In the genomic region with DNA sequence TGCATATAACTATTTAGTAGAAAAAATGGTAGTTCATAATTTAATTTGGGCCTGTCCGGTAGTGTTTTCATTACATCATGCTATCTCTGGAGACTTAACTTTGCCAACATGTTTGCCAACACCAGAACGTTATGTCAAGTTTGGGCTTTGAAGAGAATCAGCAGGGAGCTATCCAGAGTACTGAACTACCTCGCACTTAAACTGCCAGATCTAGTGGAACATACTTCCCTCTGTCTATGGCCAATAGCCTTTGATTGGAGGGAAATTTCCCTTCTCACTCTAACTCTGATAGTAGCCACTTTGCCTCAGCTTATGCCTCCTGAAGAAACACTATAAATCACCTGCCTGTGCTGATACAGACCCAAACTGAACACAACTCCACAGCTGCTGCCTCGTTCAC, we compare ENCODE assay signal across 1 cellular context.
A peak's percentile ranks its signal among the peaks of the same experiment; 100 is the strongest.
TF ChIP-seq lines count a peak whose summit lies in the region.

No MANE protein-coding gene starts in this region.

TF ChIP-seq in HepG2, 621 proteins besides CTCF, POLR2A, EP300 and RAD21 (continued from another document and continues in another):
- TF ChIP-seq, protein P1, sequence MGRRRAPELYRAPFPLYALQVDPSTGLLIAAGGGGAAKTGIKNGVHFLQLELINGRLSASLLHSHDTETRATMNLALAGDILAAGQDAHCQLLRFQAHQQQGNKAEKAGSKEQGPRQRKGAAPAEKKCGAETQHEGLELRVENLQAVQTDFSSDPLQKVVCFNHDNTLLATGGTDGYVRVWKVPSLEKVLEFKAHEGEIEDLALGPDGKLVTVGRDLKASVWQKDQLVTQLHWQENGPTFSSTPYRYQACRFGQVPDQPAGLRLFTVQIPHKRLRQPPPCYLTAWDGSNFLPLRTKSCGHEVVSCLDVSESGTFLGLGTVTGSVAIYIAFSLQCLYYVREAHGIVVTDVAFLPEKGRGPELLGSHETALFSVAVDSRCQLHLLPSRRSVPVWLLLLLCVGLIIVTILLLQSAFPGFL (CRISPR knock-in tag; IDR thresholded peaks at IDR 0.05): no peak
- TF ChIP-seq WIZ (CRISPR knock-in tag; IDR thresholded peaks at IDR 0.05): peak; percentile 84; the same call in 1 of the 2 replicates
- no peak for TF ChIP-seq ATAD3A (CRISPR knock-in tag; IDR thresholded peaks at IDR 0.05)
- TF ChIP-seq, protein P2, sequence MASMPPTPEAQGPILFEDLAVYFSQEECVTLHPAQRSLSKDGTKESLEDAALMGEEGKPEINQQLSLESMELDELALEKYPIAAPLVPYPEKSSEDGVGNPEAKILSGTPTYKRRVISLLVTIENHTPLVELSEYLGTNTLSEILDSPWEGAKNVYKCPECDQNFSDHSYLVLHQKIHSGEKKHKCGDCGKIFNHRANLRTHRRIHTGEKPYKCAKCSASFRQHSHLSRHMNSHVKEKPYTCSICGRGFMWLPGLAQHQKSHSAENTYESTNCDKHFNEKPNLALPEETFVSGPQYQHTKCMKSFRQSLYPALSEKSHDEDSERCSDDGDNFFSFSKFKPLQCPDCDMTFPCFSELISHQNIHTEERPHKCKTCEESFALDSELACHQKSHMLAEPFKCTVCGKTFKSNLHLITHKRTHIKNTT (CRISPR knock-in tag; IDR thresholded peaks at IDR 0.05): no peak
- no peak for TF ChIP-seq NR1H2 (CRISPR knock-in tag; IDR thresholded peaks at IDR 0.05; ENCODE audit: borderline replicate concordance, low read depth)
- no peak for TF ChIP-seq SIN3A (IDR thresholded peaks at IDR 0.05; ENCODE audit: borderline replicate concordance, low read depth, low read length)
- TF ChIP-seq, protein P3, sequence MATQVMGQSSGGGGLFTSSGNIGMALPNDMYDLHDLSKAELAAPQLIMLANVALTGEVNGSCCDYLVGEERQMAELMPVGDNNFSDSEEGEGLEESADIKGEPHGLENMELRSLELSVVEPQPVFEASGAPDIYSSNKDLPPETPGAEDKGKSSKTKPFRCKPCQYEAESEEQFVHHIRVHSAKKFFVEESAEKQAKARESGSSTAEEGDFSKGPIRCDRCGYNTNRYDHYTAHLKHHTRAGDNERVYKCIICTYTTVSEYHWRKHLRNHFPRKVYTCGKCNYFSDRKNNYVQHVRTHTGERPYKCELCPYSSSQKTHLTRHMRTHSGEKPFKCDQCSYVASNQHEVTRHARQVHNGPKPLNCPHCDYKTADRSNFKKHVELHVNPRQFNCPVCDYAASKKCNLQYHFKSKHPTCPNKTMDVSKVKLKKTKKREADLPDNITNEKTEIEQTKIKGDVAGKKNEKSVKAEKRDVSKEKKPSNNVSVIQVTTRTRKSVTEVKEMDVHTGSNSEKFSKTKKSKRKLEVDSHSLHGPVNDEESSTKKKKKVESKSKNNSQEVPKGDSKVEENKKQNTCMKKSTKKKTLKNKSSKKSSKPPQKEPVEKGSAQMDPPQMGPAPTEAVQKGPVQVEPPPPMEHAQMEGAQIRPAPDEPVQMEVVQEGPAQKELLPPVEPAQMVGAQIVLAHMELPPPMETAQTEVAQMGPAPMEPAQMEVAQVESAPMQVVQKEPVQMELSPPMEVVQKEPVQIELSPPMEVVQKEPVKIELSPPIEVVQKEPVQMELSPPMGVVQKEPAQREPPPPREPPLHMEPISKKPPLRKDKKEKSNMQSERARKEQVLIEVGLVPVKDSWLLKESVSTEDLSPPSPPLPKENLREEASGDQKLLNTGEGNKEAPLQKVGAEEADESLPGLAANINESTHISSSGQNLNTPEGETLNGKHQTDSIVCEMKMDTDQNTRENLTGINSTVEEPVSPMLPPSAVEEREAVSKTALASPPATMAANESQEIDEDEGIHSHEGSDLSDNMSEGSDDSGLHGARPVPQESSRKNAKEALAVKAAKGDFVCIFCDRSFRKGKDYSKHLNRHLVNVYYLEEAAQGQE (IDR thresholded peaks at IDR 0.05; ENCODE audit: borderline replicate concordance in 1 of 2, low read depth in 1 of 2, low read length in 2 of 2): peak; percentile 71 to 97
- TF ChIP-seq ZNF773 (CRISPR knock-in tag; IDR thresholded peaks at IDR 0.05; ENCODE audit: borderline replicate concordance): 0 out of 2 replicates have a peak, but pooled peaks have one; percentile 54
- TF ChIP-seq, protein P4, sequence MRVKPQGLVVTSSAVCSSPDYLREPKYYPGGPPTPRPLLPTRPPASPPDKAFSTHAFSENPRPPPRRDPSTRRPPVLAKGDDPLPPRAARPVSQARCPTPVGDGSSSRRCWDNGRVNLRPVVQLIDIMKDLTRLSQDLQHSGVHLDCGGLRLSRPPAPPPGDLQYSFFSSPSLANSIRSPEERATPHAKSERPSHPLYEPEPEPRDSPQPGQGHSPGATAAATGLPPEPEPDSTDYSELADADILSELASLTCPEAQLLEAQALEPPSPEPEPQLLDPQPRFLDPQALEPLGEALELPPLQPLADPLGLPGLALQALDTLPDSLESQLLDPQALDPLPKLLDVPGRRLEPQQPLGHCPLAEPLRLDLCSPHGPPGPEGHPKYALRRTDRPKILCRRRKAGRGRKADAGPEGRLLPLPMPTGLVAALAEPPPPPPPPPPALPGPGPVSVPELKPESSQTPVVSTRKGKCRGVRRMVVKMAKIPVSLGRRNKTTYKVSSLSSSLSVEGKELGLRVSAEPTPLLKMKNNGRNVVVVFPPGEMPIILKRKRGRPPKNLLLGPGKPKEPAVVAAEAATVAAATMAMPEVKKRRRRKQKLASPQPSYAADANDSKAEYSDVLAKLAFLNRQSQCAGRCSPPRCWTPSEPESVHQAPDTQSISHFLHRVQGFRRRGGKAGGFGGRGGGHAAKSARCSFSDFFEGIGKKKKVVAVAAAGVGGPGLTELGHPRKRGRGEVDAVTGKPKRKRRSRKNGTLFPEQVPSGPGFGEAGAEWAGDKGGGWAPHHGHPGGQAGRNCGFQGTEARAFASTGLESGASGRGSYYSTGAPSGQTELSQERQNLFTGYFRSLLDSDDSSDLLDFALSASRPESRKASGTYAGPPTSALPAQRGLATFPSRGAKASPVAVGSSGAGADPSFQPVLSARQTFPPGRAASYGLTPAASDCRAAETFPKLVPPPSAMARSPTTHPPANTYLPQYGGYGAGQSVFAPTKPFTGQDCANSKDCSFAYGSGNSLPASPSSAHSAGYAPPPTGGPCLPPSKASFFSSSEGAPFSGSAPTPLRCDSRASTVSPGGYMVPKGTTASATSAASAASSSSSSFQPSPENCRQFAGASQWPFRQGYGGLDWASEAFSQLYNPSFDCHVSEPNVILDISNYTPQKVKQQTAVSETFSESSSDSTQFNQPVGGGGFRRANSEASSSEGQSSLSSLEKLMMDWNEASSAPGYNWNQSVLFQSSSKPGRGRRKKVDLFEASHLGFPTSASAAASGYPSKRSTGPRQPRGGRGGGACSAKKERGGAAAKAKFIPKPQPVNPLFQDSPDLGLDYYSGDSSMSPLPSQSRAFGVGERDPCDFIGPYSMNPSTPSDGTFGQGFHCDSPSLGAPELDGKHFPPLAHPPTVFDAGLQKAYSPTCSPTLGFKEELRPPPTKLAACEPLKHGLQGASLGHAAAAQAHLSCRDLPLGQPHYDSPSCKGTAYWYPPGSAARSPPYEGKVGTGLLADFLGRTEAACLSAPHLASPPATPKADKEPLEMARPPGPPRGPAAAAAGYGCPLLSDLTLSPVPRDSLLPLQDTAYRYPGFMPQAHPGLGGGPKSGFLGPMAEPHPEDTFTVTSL (CRISPR knock-in tag; IDR thresholded peaks at IDR 0.05; ENCODE audit: borderline replicate concordance): no peak
- TF ChIP-seq ZNF253 (CRISPR knock-in tag; IDR thresholded peaks at IDR 0.05; ENCODE audit: borderline replicate concordance): no peak
- no peak for TF ChIP-seq CCDC6 (CRISPR knock-in tag; IDR thresholded peaks at IDR 0.05)
- no peak for TF ChIP-seq PCBP2 (optimal IDR thresholded peaks at IDR 0.05; ENCODE audit: low read depth, low read length, poor library complexity, severe bottlenecking)
- TF ChIP-seq GFI1 (CRISPR knock-in tag; IDR thresholded peaks at IDR 0.05; ENCODE audit: borderline replicate concordance): no peak
- TF ChIP-seq RARA (CRISPR knock-in tag; IDR thresholded peaks at IDR 0.05): peak; percentile 32; the same call in 1 of the 2 replicates
- TF ChIP-seq ZNF652 (CRISPR knock-in tag; IDR thresholded peaks at IDR 0.05; ENCODE audit: borderline replicate concordance, low read depth): no peak
- no peak for TF ChIP-seq MBD4 (IDR thresholded peaks at IDR 0.05; ENCODE audit: borderline replicate concordance, low read length)
- peak; percentile 26; the same call in 1 of the 2 replicates for TF ChIP-seq TGIF2 (CRISPR knock-in tag; IDR thresholded peaks at IDR 0.05)
- no peak for TF ChIP-seq SKI (IDR thresholded peaks at IDR 0.05; ENCODE audit: partially characterized antibody)
- TF ChIP-seq KLF11 (CRISPR knock-in tag; IDR thresholded peaks at IDR 0.05): no peak
- TF ChIP-seq MIER2 (CRISPR knock-in tag; IDR thresholded peaks at IDR 0.05): peak; percentile 98
- TF ChIP-seq SOX5 (CRISPR knock-in tag; IDR thresholded peaks at IDR 0.05; ENCODE audit: borderline replicate concordance): no peak
- no peak for TF ChIP-seq SRF (IDR thresholded peaks at IDR 0.05; ENCODE audit: low read depth, low read length)
- TF ChIP-seq MIXL1 (CRISPR knock-in tag; IDR thresholded peaks at IDR 0.05): 0 out of 2 replicates have a peak, but pooled peaks have one; percentile 51
- no peak for TF ChIP-seq ZNF205 (CRISPR knock-in tag; IDR thresholded peaks at IDR 0.05)
- peak; percentile 92; the same call in 1 of the 2 replicates for TF ChIP-seq EHMT2 (IDR thresholded peaks at IDR 0.05; ENCODE audit: borderline replicate concordance, low read depth, low read length)
- TF ChIP-seq ISL2 (CRISPR knock-in tag; IDR thresholded peaks at IDR 0.05): 0 out of 2 replicates have a peak, but pooled peaks have one; percentile 19
- TF ChIP-seq ZNF780A (CRISPR knock-in tag; IDR thresholded peaks at IDR 0.05): no peak
- no peak for TF ChIP-seq MBNL3 (CRISPR knock-in tag; conservative IDR thresholded peaks at IDR 0.05)
- TF ChIP-seq, protein P5, sequence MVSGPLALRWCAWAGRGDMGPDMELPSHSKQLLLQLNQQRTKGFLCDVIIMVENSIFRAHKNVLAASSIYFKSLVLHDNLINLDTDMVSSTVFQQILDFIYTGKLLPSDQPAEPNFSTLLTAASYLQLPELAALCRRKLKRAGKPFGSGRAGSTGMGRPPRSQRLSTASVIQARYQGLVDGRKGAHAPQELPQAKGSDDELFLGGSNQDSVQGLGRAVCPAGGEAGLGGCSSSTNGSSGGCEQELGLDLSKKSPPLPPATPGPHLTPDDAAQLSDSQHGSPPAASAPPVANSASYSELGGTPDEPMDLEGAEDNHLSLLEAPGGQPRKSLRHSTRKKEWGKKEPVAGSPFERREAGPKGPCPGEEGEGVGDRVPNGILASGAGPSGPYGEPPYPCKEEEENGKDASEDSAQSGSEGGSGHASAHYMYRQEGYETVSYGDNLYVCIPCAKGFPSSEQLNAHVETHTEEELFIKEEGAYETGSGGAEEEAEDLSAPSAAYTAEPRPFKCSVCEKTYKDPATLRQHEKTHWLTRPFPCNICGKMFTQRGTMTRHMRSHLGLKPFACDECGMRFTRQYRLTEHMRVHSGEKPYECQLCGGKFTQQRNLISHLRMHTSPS (CRISPR knock-in tag; IDR thresholded peaks at IDR 0.05; ENCODE audit: low read depth): no peak
- TF ChIP-seq ELF1 (CRISPR knock-in tag; IDR thresholded peaks at IDR 0.05): no peak
- TF ChIP-seq, protein P6, sequence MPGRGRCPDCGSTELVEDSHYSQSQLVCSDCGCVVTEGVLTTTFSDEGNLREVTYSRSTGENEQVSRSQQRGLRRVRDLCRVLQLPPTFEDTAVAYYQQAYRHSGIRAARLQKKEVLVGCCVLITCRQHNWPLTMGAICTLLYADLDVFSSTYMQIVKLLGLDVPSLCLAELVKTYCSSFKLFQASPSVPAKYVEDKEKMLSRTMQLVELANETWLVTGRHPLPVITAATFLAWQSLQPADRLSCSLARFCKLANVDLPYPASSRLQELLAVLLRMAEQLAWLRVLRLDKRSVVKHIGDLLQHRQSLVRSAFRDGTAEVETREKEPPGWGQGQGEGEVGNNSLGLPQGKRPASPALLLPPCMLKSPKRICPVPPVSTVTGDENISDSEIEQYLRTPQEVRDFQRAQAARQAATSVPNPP (CRISPR knock-in tag; IDR thresholded peaks at IDR 0.05): no peak
- no peak for TF ChIP-seq FIP1L1 (IDR thresholded peaks at IDR 0.05; ENCODE audit: borderline replicate concordance, insufficient read depth, low read depth, low read length)
- TF ChIP-seq HDAC2 (CRISPR knock-in tag; IDR thresholded peaks at IDR 0.05): peak; percentile 52; the same call in 1 of the 2 replicates
- no peak for TF ChIP-seq ZKSCAN1 (IDR thresholded peaks at IDR 0.05; ENCODE audit: low read length)
- TF ChIP-seq PLRG1 (conservative IDR thresholded peaks at IDR 0.05): no peak
- TF ChIP-seq REXO4 (CRISPR knock-in tag; IDR thresholded peaks at IDR 0.05; ENCODE audit: borderline replicate concordance): no peak
- TF ChIP-seq ZFAT (CRISPR knock-in tag; conservative IDR thresholded peaks at IDR 0.05): no peak
- TF ChIP-seq, protein P7, sequence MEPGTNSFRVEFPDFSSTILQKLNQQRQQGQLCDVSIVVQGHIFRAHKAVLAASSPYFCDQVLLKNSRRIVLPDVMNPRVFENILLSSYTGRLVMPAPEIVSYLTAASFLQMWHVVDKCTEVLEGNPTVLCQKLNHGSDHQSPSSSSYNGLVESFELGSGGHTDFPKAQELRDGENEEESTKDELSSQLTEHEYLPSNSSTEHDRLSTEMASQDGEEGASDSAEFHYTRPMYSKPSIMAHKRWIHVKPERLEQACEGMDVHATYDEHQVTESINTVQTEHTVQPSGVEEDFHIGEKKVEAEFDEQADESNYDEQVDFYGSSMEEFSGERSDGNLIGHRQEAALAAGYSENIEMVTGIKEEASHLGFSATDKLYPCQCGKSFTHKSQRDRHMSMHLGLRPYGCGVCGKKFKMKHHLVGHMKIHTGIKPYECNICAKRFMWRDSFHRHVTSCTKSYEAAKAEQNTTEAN (CRISPR knock-in tag; conservative IDR thresholded peaks at IDR 0.05): 0 out of 2 replicates have a peak, but pooled peaks have one; percentile 27
- TF ChIP-seq, protein P8, sequence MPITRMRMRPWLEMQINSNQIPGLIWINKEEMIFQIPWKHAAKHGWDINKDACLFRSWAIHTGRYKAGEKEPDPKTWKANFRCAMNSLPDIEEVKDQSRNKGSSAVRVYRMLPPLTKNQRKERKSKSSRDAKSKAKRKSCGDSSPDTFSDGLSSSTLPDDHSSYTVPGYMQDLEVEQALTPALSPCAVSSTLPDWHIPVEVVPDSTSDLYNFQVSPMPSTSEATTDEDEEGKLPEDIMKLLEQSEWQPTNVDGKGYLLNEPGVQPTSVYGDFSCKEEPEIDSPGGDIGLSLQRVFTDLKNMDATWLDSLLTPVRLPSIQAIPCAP (CRISPR knock-in tag; IDR thresholded peaks at IDR 0.05; ENCODE audit: low read depth): no peak
- TF ChIP-seq KMT2A (CRISPR knock-in tag; IDR thresholded peaks at IDR 0.05): no peak
- TF ChIP-seq ZNF496 (CRISPR knock-in tag; IDR thresholded peaks at IDR 0.05; ENCODE audit: insufficient replicate concordance): no peak
- TF ChIP-seq TRIM24 (CRISPR knock-in tag; IDR thresholded peaks at IDR 0.05): no peak
- TF ChIP-seq ZNF264 (CRISPR knock-in tag; IDR thresholded peaks at IDR 0.05): peak; percentile 46; the same call in 1 of the 2 replicates
- 0 out of 2 replicates have a peak, but pooled peaks have one; percentile 21 for TF ChIP-seq MED1 (CRISPR knock-in tag; IDR thresholded peaks at IDR 0.05)
- no peak for TF ChIP-seq ATM (IDR thresholded peaks at IDR 0.05; ENCODE audit: borderline replicate concordance)
- TF ChIP-seq, protein P9, sequence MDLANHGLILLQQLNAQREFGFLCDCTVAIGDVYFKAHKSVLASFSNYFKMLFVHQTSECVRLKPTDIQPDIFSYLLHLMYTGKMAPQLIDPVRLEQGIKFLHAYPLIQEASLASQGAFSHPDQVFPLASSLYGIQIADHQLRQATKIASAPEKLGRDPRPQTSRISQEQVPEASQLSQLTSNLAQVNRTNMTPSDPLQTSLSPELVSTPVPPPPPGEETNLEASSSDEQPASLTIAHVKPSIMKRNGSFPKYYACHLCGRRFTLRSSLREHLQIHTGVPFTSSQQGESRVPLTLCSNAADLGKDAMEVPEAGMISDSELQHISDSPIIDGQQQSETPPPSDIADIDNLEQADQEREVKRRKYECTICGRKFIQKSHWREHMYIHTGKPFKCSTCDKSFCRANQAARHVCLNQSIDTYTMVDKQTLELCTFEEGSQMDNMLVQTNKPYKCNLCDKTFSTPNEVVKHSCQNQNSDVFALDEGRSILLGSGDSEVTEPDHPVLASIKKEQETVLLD (CRISPR knock-in tag; IDR thresholded peaks at IDR 0.05; ENCODE audit: low read depth): no peak
- no peak for TF ChIP-seq ZNF124 (CRISPR knock-in tag; IDR thresholded peaks at IDR 0.05)
